In the genomic region with DNA sequence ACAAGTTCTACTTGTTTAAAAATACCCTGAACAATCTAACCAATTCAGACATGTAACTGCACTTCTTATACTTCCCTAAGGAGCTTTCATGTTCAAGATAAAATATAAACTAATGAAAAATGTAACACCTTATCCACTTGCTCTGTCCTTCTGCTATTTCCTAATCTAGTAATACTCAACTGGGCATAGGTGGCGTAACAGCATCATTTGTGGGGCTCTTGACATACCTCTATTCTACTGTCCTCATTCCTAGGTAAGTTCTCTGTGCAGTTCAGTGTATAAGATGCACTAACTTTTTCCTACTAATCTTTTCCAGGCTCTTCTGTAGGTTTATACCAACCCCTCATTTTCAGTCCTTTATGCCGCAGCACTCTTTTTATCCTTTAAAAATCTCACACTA, we compare ENCODE assay signal across 10 cellular contexts. TPM values are rescaled to one million over a fixed set of nuclear protein-coding genes. Genes with fewer than 3 reads are reported as not detected.
DNase-seq lines count a peak whose midpoint lies in the region; ATAC-seq, FAIRE-seq and TF ChIP-seq lines count a peak whose summit lies in the region.
"Had no signal": no experiment of that assay in that cellular context is flagged by ENCODE, and none has a peak within 500 bp of the region (broad histone marks: within the 10 kb centered on the region; RNA-seq: fewer than 3 reads in every experiment).

No MANE protein-coding gene starts in this region.

- no peaks in the 10 kb centered on the region for H3K4me1 Mint-ChIP-seq in activated T-cell treated with anti-CD3 and anti-CD28 coated beads, Interleukin-2, amount 50 U/mL, for 4 hours (ENCODE audit: low read depth)
- H3K4me1 Mint-ChIP-seq in activated T-cell treated with anti-CD3 and anti-CD28 coated beads, Interleukin-2, amount 50 U/mL, for 24 hours (ENCODE audit: low read depth), result peaks cover 3% of the 10 kb centered on the region
- H3K4me1 Mint-ChIP-seq in stimulated activated naive B cell treated with anti-CD40 and anti-IgM and Interleukin-4, amounts not matched to agents 10 μg/mL and 1 μg/mL and 100 μg/mL, for 72 hours, result peaks cover 4 to 12% of the 10 kb centered on the region in 2 donors

- no peaks in the 10 kb centered on the region for H3K9me3 Mint-ChIP-seq in activated T-cell treated with anti-CD3 and anti-CD28 coated beads, Interleukin-2, amount 50 U/mL, for 4 hours
- H3K9me3 Mint-ChIP-seq in activated T-cell treated with anti-CD3 and anti-CD28 coated beads, Interleukin-2, amount 50 U/mL, for 24 hours, result no peaks in the 10 kb centered on the region
- no peaks in the 10 kb centered on the region for H3K9me3 Mint-ChIP-seq in stimulated activated naive B cell treated with anti-CD40 and anti-IgM and Interleukin-4, amounts not matched to agents 10 μg/mL and 1 μg/mL and 100 μg/mL, for 72 hours

- no peak overlapping the region for H2AFZ ChIP-seq in K562 (ENCODE audit: low read depth, low read length)

- no peak overlapping the region for H3K27ac ChIP-seq in K562 (ENCODE audit: extremely low read depth, low read depth, low read length)

- no peaks in the 10 kb centered on the region for H3K9me1 ChIP-seq in K562 (ENCODE audit: control insufficient read depth, insufficient read depth, low read length)

- ATAC-seq in activated T-cell treated with anti-CD3 and anti-CD28 coated beads, Interleukin-2, amount 50 U/mL, for 4 hours, result no peak
- ATAC-seq in K562 (peak; percentile 62), HG03460 (IDR thresholded peaks at IDR 0.05; ENCODE audit: unreplicated experiment) (no peak)
- peak; percentile 63 to 64 for ATAC-seq in stimulated activated naive B cell treated with anti-CD40 and anti-IgM and Interleukin-4, amounts not matched to agents 10 μg/mL and 1 μg/mL and 100 μg/mL, for 72 hours (replicated peaks)

- TF ChIP-seq CTCF in NB4 (IDR thresholded peaks at IDR 0.05; ENCODE audit: low read depth, low read length), result no peak
- peak in 1 of 3 experiments; percentile 38; a peak in 2 of 6 replicates for TF ChIP-seq CTCF in K562 (IDR thresholded peaks at IDR 0.05 in 2 of 3, conservative IDR thresholded peaks at IDR 0.05 in 1 of 3; ENCODE audit: insufficient read depth in 2 of 3, low read depth in 1 of 3, low read length in 3 of 3)

- CTCF ChIA-PET in K562 (lab: Yijun Ruan, JAX; ENCODE audit: low intra/inter-chr PET ratio), result no interaction called here

- BruUV-seq in K562 (replicated peaks; lab: Mats Ljungman, UMichigan), result no TSS peak

- TF ChIP-seq POLR2A in NB4 (IDR thresholded peaks at IDR 0.05; ENCODE audit: extremely low read depth, insufficient read length), result no peak
- no peak for TF ChIP-seq POLR2A in K562 (conservative IDR thresholded peaks at IDR 0.05)

- intact Hi-C loops in K562 (cut with micrococcal nuclease), result no loop called here

- no peaks in the 10 kb centered on the region for H3K4me1 ChIP-seq in K562 (replicated peaks in 1 of 2; ENCODE audit: control insufficient read depth in 2 of 2, insufficient read depth in 2 of 2, low read length in 2 of 2)

- no peak overlapping the region for H3K4me2 ChIP-seq in K562 (ENCODE audit: insufficient read depth, low read length)

- no peak overlapping the region for H3K9ac ChIP-seq in K562 (ENCODE audit: insufficient read depth in 1 of 2, low read depth in 2 of 2, low read length in 2 of 2)

- FAIRE-seq in K562 (lab: Jason Lieb, UNC) (peak; percentile 51), RCC 7860 (lab: Jason Lieb, UNC) (no peak)

- no peaks in the 10 kb centered on the region for H3K27me3 ChIP-seq in K562 (ENCODE audit: control insufficient read depth in 2 of 2, insufficient read depth in 2 of 2, low read length in 2 of 2)

- H3K79me2 ChIP-seq in K562 (ENCODE audit: control insufficient read depth, insufficient read depth, low read length), result no peaks in the 10 kb centered on the region

- DNase-seq in activated T-cell treated with anti-CD3 and anti-CD28 coated beads, Interleukin-2, amount 50 U/mL, for 4 hours, result peak; percentile 12
- DNase-seq in activated T-cell treated with anti-CD3 and anti-CD28 coated beads, Interleukin-2, amount 50 U/mL, for 24 hours, result no peak
- DNase-seq in NB4 (ENCODE audit: low read depth) (peak; percentile 50), K562 (ENCODE audit: extremely low read depth in 1 of 4, low spot score in 3 of 4) (peak in 1 of 4 experiments; percentile 5), RCC 7860 (ENCODE audit: low spot score) (no peak)
- DNase-seq in stimulated activated naive B cell treated with anti-CD40 and anti-IgM and Interleukin-4, amounts not matched to agents 10 μg/mL and 1 μg/mL and 100 μg/mL, for 72 hours, result no peak
- no peak for DNase-seq in stimulated activated CD4-positive, alpha-beta T cell treated with anti-CD3 and anti-CD28 coated beads, Interleukin-4, amount 100 ng/mL, for 1 hour
- DNase-seq: cortex of kidney, EL had no signal

- no peak for TF ChIP-seq EP300 in K562 (IDR thresholded peaks at IDR 0.05; ENCODE audit: low read length)

- in situ Hi-C loops in K562 (cut with MboI), result no loop called here

- no peak overlapping the region for H3K4me3 Mint-ChIP-seq in activated T-cell treated with anti-CD3 and anti-CD28 coated beads, Interleukin-2, amount 50 U/mL, for 4 hours
- H3K4me3 Mint-ChIP-seq in activated T-cell treated with anti-CD3 and anti-CD28 coated beads, Interleukin-2, amount 50 U/mL, for 24 hours, result no peak overlapping the region
- H3K4me3 Mint-ChIP-seq in stimulated activated naive B cell treated with anti-CD40 and anti-IgM and Interleukin-4, amounts not matched to agents 10 μg/mL and 1 μg/mL and 100 μg/mL, for 72 hours, result no peak overlapping the region

- H4K20me1 ChIP-seq in K562 (replicated peaks; ENCODE audit: control insufficient read depth, insufficient read depth, low read length), result no peaks in the 10 kb centered on the region

- peak; percentile 33 to 48; a peak in 3 of 4 replicates for TF ChIP-seq RAD21 in K562 (CRISPR knock-in tag; conservative IDR thresholded peaks at IDR 0.05 in 1 of 2, IDR thresholded peaks at IDR 0.05 in 1 of 2)

- no peak overlapping the region for H3K27ac Mint-ChIP-seq in activated T-cell treated with anti-CD3 and anti-CD28 coated beads, Interleukin-2, amount 50 U/mL, for 24 hours
- no peak overlapping the region for H3K27ac Mint-ChIP-seq in stimulated activated naive B cell treated with anti-CD40 and anti-IgM and Interleukin-4, amounts not matched to agents 10 μg/mL and 1 μg/mL and 100 μg/mL, for 72 hours

- no peaks in the 10 kb centered on the region for H3K9me3 ChIP-seq in K562 (replicated peaks; ENCODE audit: control insufficient read depth, insufficient read depth, low read depth, low read length)

- H3K4me3 ChIP-seq in NB4 (ENCODE audit: low read depth, low read length), result no peak overlapping the region
- no peak overlapping the region for H3K4me3 ChIP-seq in K562

- H3K36me3 ChIP-seq in K562 (ENCODE audit: control insufficient read depth, insufficient read depth, low read length), result peaks cover 31% of the 10 kb centered on the region

- POLR2A ChIA-PET in K562 (lab: Yijun Ruan, JAX), result no interaction called here

- WGBS in K562 (ENCODE audit: insufficient coverage, low coverage, missing lambda C conversion rate), result 92% methylated on average over 2 of the region's 2 CpGs

- no peaks in the 10 kb centered on the region for H3K27me3 Mint-ChIP-seq in activated T-cell treated with anti-CD3 and anti-CD28 coated beads, Interleukin-2, amount 50 U/mL, for 4 hours (ENCODE audit: low read depth)
- no peaks in the 10 kb centered on the region for H3K27me3 Mint-ChIP-seq in activated T-cell treated with anti-CD3 and anti-CD28 coated beads, Interleukin-2, amount 50 U/mL, for 24 hours
- H3K27me3 Mint-ChIP-seq in stimulated activated naive B cell treated with anti-CD40 and anti-IgM and Interleukin-4, amounts not matched to agents 10 μg/mL and 1 μg/mL and 100 μg/mL, for 72 hours, result no peaks in the 10 kb centered on the region

- H3K36me3 Mint-ChIP-seq in activated T-cell treated with anti-CD3 and anti-CD28 coated beads, Interleukin-2, amount 50 U/mL, for 4 hours (ENCODE audit: insufficient read depth), result peaks cover 28% of the 10 kb centered on the region
- H3K36me3 Mint-ChIP-seq in activated T-cell treated with anti-CD3 and anti-CD28 coated beads, Interleukin-2, amount 50 U/mL, for 24 hours (ENCODE audit: low read depth), result peaks cover 71% of the 10 kb centered on the region
- peaks cover 17 to 36% of the 10 kb centered on the region in 2 donors for H3K36me3 Mint-ChIP-seq in stimulated activated naive B cell treated with anti-CD40 and anti-IgM and Interleukin-4, amounts not matched to agents 10 μg/mL and 1 μg/mL and 100 μg/mL, for 72 hours

RNA-seq across cellular contexts. Expression of a gene that starts 36.7 kb away (rescaled TPM):
- total RNA-seq in activated T-cell treated with anti-CD3 and anti-CD28 coated beads, Interleukin-2, amount 50 U/mL, for 4 hours, result 10 to 100 TPM; 39.8 to 66.9 (median 48.4) TPM
- 20.4 and 71.3 TPM in 2 replicates for total RNA-seq in K562 (2011; cell fraction: chromatin; rRNA removed; ENCODE audit: low replicate concordance)
- 13.6 and 13.8 TPM in 2 replicates for total RNA-seq in K562 (2011; cell fraction: nucleolus; rRNA removed)
- total RNA-seq in K562 (2011; cell fraction: nucleoplasm; rRNA removed), result 23.4 and 43.7 TPM in 2 replicates
- 14.1 and 14.2 TPM in 2 replicates for total RNA-seq in K562 (2014; rRNA removed)
- 24.3 and 24.5 TPM in 2 replicates for total RNA-seq in K562 (2014; rRNA removed; fragmentation: Illumina TruSeq; extraction: Trizol)
- total RNA-seq in K562 (2015; rRNA removed; fragmentation: Illumina TruSeq; extraction: Trizol), result 19.9 and 22.7 TPM in 2 replicates
- 17.7 and 20.7 TPM in 2 replicates for total RNA-seq in K562 (2021)
- 19.7 and 26.7 TPM in 2 replicates for polyA plus RNA-seq in K562 (2011; rRNA removed)
- polyA plus RNA-seq in K562 (2011; cell fraction: cytosol; rRNA removed), result 7.1 and 12.9 TPM in 2 replicates
- polyA plus RNA-seq in K562 (2011; cell fraction: nucleus; rRNA removed), result 15.5 and 17.0 TPM in 2 replicates
- 11.4 and 11.5 TPM in 2 replicates for polyA plus RNA-seq in K562 (2012)
- 16.7 and 17.0 TPM in 2 replicates for polyA plus RNA-seq in K562 (2014; fragmentation: Illumina TruSeq; extraction: Trizol)
- 1 to 10 TPM; 4.7 to 9.2 TPM for polyA plus RNA-seq in K562 (2014; fragmentation: Nextera tagmentation; extraction: Ambion mirVana)
- polyA plus RNA-seq in K562 (2014; rRNA removed), result 12.1 and 12.3 TPM in 2 replicates
- polyA minus RNA-seq in K562 (2011; rRNA and poly(A)+ RNA removed), result 49.3 and 56.9 TPM in 2 replicates
- polyA minus RNA-seq in K562 (2011; cell fraction: cytosol; rRNA and poly(A)+ RNA removed), result 20.1 and 20.9 TPM in 2 replicates
- polyA minus RNA-seq in K562 (2011; cell fraction: nucleus; rRNA and poly(A)+ RNA removed), result 22.1 and 28.9 TPM in 2 replicates

RNA-seq across cellular contexts. Expression of a gene that starts 56.5 kb away (rescaled TPM):
- total RNA-seq in activated T-cell treated with anti-CD3 and anti-CD28 coated beads, Interleukin-2, amount 50 U/mL, for 4 hours, result 1 to 10 TPM; 5.5 to 7.0 (median 6.9) TPM
- not detected in 2 replicates for total RNA-seq in K562 (2011; cell fraction: chromatin; rRNA removed; ENCODE audit: low replicate concordance)
- total RNA-seq in K562 (2011; cell fraction: nucleolus; rRNA removed), result not detected in 2 replicates
- total RNA-seq in K562 (2011; cell fraction: nucleoplasm; rRNA removed), result not detected in 2 replicates
- not detected in 2 replicates for total RNA-seq in K562 (2014; rRNA removed)
- not detected in 2 replicates for total RNA-seq in K562 (2014; rRNA removed; fragmentation: Illumina TruSeq; extraction: Trizol)
- total RNA-seq in K562 (2015; rRNA removed; fragmentation: Illumina TruSeq; extraction: Trizol), result not detected in 2 replicates
- not detected in 2 replicates for total RNA-seq in K562 (2021)
- polyA plus RNA-seq in K562 (2011; rRNA removed), result 0.07 TPM in 1 of 2 replicates, not detected in the other
- not detected in 2 replicates for polyA plus RNA-seq in K562 (2011; cell fraction: cytosol; rRNA removed)
- polyA plus RNA-seq in K562 (2011; cell fraction: nucleus; rRNA removed), result not detected in 2 replicates
- not detected in 2 replicates for polyA plus RNA-seq in K562 (2012)
- polyA plus RNA-seq in K562 (2014; fragmentation: Illumina TruSeq; extraction: Trizol), result not detected in 2 replicates
- not detected for polyA plus RNA-seq in K562 (2014; fragmentation: Nextera tagmentation; extraction: Ambion mirVana)
- not detected in 2 replicates for polyA plus RNA-seq in K562 (2014; rRNA removed)
- polyA minus RNA-seq in K562 (2011; rRNA and poly(A)+ RNA removed), result not detected in 2 replicates
- polyA minus RNA-seq in K562 (2011; cell fraction: cytosol; rRNA and poly(A)+ RNA removed), result not detected in 2 replicates
- not detected in 2 replicates for polyA minus RNA-seq in K562 (2011; cell fraction: nucleus; rRNA and poly(A)+ RNA removed)

RNA-seq across cellular contexts. Expression of a gene that starts 56.5 kb away (rescaled TPM):
- total RNA-seq in activated T-cell treated with anti-CD3 and anti-CD28 coated beads, Interleukin-2, amount 50 U/mL, for 4 hours, result 10 to 100 TPM; 16.4 to 22.1 (median 17.9) TPM
- total RNA-seq in K562 (2011; cell fraction: chromatin; rRNA removed; ENCODE audit: low replicate concordance), result 30.1 and 66.7 TPM in 2 replicates
- total RNA-seq in K562 (2011; cell fraction: nucleolus; rRNA removed), result 13.5 and 14.5 TPM in 2 replicates
- total RNA-seq in K562 (2011; cell fraction: nucleoplasm; rRNA removed), result 26.2 and 32.9 TPM in 2 replicates
- total RNA-seq in K562 (2014; rRNA removed) (12.9 and 14.9 TPM in 2 replicates), K562 (2014; rRNA removed; fragmentation: Illumina TruSeq; extraction: Trizol) (29.3 and 31.5 TPM in 2 replicates), K562 (2015; rRNA removed; fragmentation: Illumina TruSeq; extraction: Trizol) (23.4 and 23.9 TPM in 2 replicates), K562 (2021) (20.7 and 23.4 TPM in 2 replicates)
- polyA plus RNA-seq in K562 (2011; rRNA removed) (31.9 and 41.6 TPM in 2 replicates), K562 (2014; fragmentation: Illumina TruSeq; extraction: Trizol) (20.6 and 22.1 TPM in 2 replicates), K562 (2014; fragmentation: Nextera tagmentation; extraction: Ambion mirVana) (10 to 100 TPM; 18.9 to 25.0 TPM), K562 (2014; rRNA removed) (30.1 and 34.3 TPM in 2 replicates)
- 9.5 and 21.3 TPM in 2 replicates for polyA plus RNA-seq in K562 (2011; cell fraction: cytosol; rRNA removed)
- 58.5 and 62.5 TPM in 2 replicates for polyA plus RNA-seq in K562 (2011; cell fraction: nucleus; rRNA removed)
- 11.7 and 12.4 TPM in 2 replicates for polyA plus RNA-seq in K562 (2012)
- polyA minus RNA-seq in K562 (2011; rRNA and poly(A)+ RNA removed), result 22.2 and 24.5 TPM in 2 replicates
- polyA minus RNA-seq in K562 (2011; cell fraction: cytosol; rRNA and poly(A)+ RNA removed), result 7.1 and 12.5 TPM in 2 replicates
- polyA minus RNA-seq in K562 (2011; cell fraction: nucleus; rRNA and poly(A)+ RNA removed), result 16.6 and 21.5 TPM in 2 replicates

RNA-seq across cellular contexts. Expression of a gene that starts 56.6 kb away (rescaled TPM):
- total RNA-seq in activated T-cell treated with anti-CD3 and anti-CD28 coated beads, Interleukin-2, amount 50 U/mL, for 4 hours, result 100 to 1,000 TPM; 103 to 131 (median 117) TPM
- 13.4 and 61.1 TPM in 2 replicates for total RNA-seq in K562 (2011; cell fraction: chromatin; rRNA removed; ENCODE audit: low replicate concordance)
- 8.3 and 12.1 TPM in 2 replicates for total RNA-seq in K562 (2011; cell fraction: nucleolus; rRNA removed)
- 13.3 and 14.9 TPM in 2 replicates for total RNA-seq in K562 (2011; cell fraction: nucleoplasm; rRNA removed)
- total RNA-seq in K562 (2014; rRNA removed) (63.5 and 77.1 TPM in 2 replicates), K562 (2014; rRNA removed; fragmentation: Illumina TruSeq; extraction: Trizol) (160 and 192 TPM in 2 replicates), K562 (2015; rRNA removed; fragmentation: Illumina TruSeq; extraction: Trizol) (111 and 118 TPM in 2 replicates), K562 (2021) (84.9 and 91.4 TPM in 2 replicates)
- polyA plus RNA-seq in K562 (2011; rRNA removed) (30.2 and 49.7 TPM in 2 replicates), K562 (2014; fragmentation: Illumina TruSeq; extraction: Trizol) (74.8 and 82.8 TPM in 2 replicates), K562 (2014; fragmentation: Nextera tagmentation; extraction: Ambion mirVana) (100 to 1,000 TPM in 1 of 2 experiments, 10 to 100 TPM in 1; 56.5 to 102 TPM), K562 (2014; rRNA removed) (63.3 and 68.1 TPM in 2 replicates)
- 4.9 and 10.4 TPM in 2 replicates for polyA plus RNA-seq in K562 (2011; cell fraction: cytosol; rRNA removed)
- 11.9 and 15.1 TPM in 2 replicates for polyA plus RNA-seq in K562 (2011; cell fraction: nucleus; rRNA removed)
- 34.5 and 67.0 TPM in 2 replicates for polyA plus RNA-seq in K562 (2012)
- polyA minus RNA-seq in K562 (2011; rRNA and poly(A)+ RNA removed), result 84.8 and 89.3 TPM in 2 replicates
- 21.9 and 29.8 TPM in 2 replicates for polyA minus RNA-seq in K562 (2011; cell fraction: cytosol; rRNA and poly(A)+ RNA removed)
- polyA minus RNA-seq in K562 (2011; cell fraction: nucleus; rRNA and poly(A)+ RNA removed), result 25.4 and 50.1 TPM in 2 replicates

Comparison
In these comparisons a context has a peak if more than half of its experiments do, and no peak if none do; other contexts are left out.
1. DNase-seq: peak in activated T-cell treated with anti-CD3 and anti-CD28 coated beads, Interleukin-2, amount 50 U/mL, for 4 hours (single experiment) and NB4 (single experiment); none in activated T-cell treated with anti-CD3 and anti-CD28 coated beads, Interleukin-2, amount 50 U/mL, for 24 hours (single experiment), stimulated activated naive B cell treated with anti-CD40 and anti-IgM and Interleukin-4, amounts not matched to agents 10 μg/mL and 1 μg/mL and 100 μg/mL, for 72 hours (single experiment), stimulated activated CD4-positive, alpha-beta T cell treated with anti-CD3 and anti-CD28 coated beads, Interleukin-4, amount 100 ng/mL, for 1 hour (single experiment) and RCC 7860 (single experiment).
2. ATAC-seq: peak in K562 (single experiment) and stimulated activated naive B cell treated with anti-CD40 and anti-IgM and Interleukin-4, amounts not matched to agents 10 μg/mL and 1 μg/mL and 100 μg/mL, for 72 hours (2 of 2); none in activated T-cell treated with anti-CD3 and anti-CD28 coated beads, Interleukin-2, amount 50 U/mL, for 4 hours (0 of 2) and HG03460 (single experiment).
3. RNA of a gene that starts 56.5 kb away (total RNA-seq): 5.5 to 7.0 TPM in activated T-cell treated with anti-CD3 and anti-CD28 coated beads, Interleukin-2, amount 50 U/mL, for 4 hours; not detected in K562; every median in the first group is over 4 times any median in the second.